9 cellular contexts compared by ENCODE assay signal in genomic region chr12:45745861-45746277, GRCh38. TPM values are rescaled to one million over a fixed set of nuclear protein-coding genes. Genes with fewer than 3 reads are reported as not detected.
DNase-seq lines count a peak whose midpoint lies in the region; ATAC-seq, FAIRE-seq and TF ChIP-seq lines count a peak whose summit lies in the region.
"Had no signal": no experiment of that assay in that cellular context is flagged by ENCODE, and none has a peak within 500 bp of the region (broad histone marks: within the 10 kb centered on the region; RNA-seq: fewer than 3 reads in every experiment).

No MANE protein-coding gene starts in this region.

- no peaks in the 10 kb centered on the region for H3K9me3 Mint-ChIP-seq in activated T-helper 17 cell treated with anti-CD3 and anti-CD28 coated beads, Interleukin-2, amount 50 U/mL, for 72 hours

- H3K4me3 ChIP-seq in HCT116 (replicated peaks in 1 of 2; ENCODE audit: low read depth in 1 of 2, low read length in 2 of 2) (no peak overlapping the region), hepatocyte (no peak overlapping the region)
- H3K4me3 ChIP-seq: SJSA1 had no signal

- peaks cover 33% of the 10 kb centered on the region for H3K4me1 Mint-ChIP-seq in activated T-helper 17 cell treated with anti-CD3 and anti-CD28 coated beads, Interleukin-2, amount 50 U/mL, for 72 hours

- ATAC-seq in HCT116 (peak; percentile 59), GM21390 (IDR thresholded peaks at IDR 0.05; ENCODE audit: unreplicated experiment) (no peak)
- no peak for ATAC-seq in activated T-helper 17 cell treated with anti-CD3 and anti-CD28 coated beads, Interleukin-2, amount 50 U/mL, for 72 hours (replicated peaks)

- H3K79me2 ChIP-seq in HCT116 (ENCODE audit: insufficient read depth, low read length) (peaks cover 98% of the 10 kb centered on the region), hepatocyte (peaks cover 99% of the 10 kb centered on the region)

- CTCF ChIA-PET in HCT116 (lab: Charles Lee), result interaction anchor here (1.0 to 2.0 kb wide), 2 partner anchors 10 to 17 kb away, joined by 3 to 7 read pairs; no protein-coding TSS in a partner anchor

- H3K9ac ChIP-seq in HCT116 (ENCODE audit: low read length), result no peak overlapping the region

- no peak overlapping the region for H3K27ac Mint-ChIP-seq in activated T-helper 17 cell treated with anti-CD3 and anti-CD28 coated beads, Interleukin-2, amount 50 U/mL, for 72 hours

- no peak overlapping the region for H3K27ac ChIP-seq in HCT116 (ENCODE audit: low read depth, low read length)
- no peak overlapping the region for H3K27ac ChIP-seq in hepatocyte
- H3K27ac ChIP-seq: SJSA1 had no signal

- no peak overlapping the region for H2AFZ ChIP-seq in HCT116 (ENCODE audit: low read depth, low read length, poor library complexity, severe bottlenecking)
- no peak overlapping the region for H2AFZ ChIP-seq in hepatocyte

- peaks cover 0 to 3% of the 10 kb centered on the region in 2 experiments; a peak in 1 of 4 replicates for H3K4me1 ChIP-seq in HCT116 (ENCODE audit: control insufficient read depth in 1 of 2, insufficient read depth in 2 of 2, low read length in 2 of 2)
- H3K4me1 ChIP-seq in hepatocyte (ENCODE audit: insufficient read depth), result no peaks in the 10 kb centered on the region
- H3K4me1 ChIP-seq: SJSA1 had no signal

- H4K20me1 ChIP-seq in HCT116 (ENCODE audit: insufficient read depth) (no peaks in the 10 kb centered on the region; the same call in 1 of the 2 replicates), hepatocyte (ENCODE audit: insufficient read depth, poor library complexity, severe bottlenecking) (no peaks in the 10 kb centered on the region)

- no peak for TF ChIP-seq RAD21 in HCT116 (IDR thresholded peaks at IDR 0.05; ENCODE audit: low read depth)

- H3K36me3 ChIP-seq in HCT116 (ENCODE audit: control insufficient read depth in 1 of 2, insufficient read depth in 2 of 2, low read length in 2 of 2) (0 out of 4 replicates have a peak, but pooled peaks cover 0 to 5% of the 10 kb centered on the region in 2 experiments), hepatocyte (replicated peaks; ENCODE audit: insufficient read depth, low read depth) (no peaks in the 10 kb centered on the region)

- peaks cover 49% of the 10 kb centered on the region for H3K36me3 Mint-ChIP-seq in activated T-helper 17 cell treated with anti-CD3 and anti-CD28 coated beads, Interleukin-2, amount 50 U/mL, for 72 hours (ENCODE audit: low read depth)

- H3K9me3 ChIP-seq in HCT116 (ENCODE audit: control insufficient read depth in 1 of 2, insufficient read depth in 1 of 2, low read depth in 1 of 2, low read length in 2 of 2), result peaks cover 4 to 6% of the 10 kb centered on the region in 2 experiments; a peak in 1 of 4 replicates
- H3K9me3 ChIP-seq in hepatocyte (ENCODE audit: low read depth), result peaks cover 14% of the 10 kb centered on the region

- H3K9me2 ChIP-seq in HCT116 (ENCODE audit: insufficient read depth) (no peaks in the 10 kb centered on the region), hepatocyte (replicated peaks; ENCODE audit: insufficient read depth) (no peaks in the 10 kb centered on the region)

- H3K4me2 ChIP-seq in HCT116 (ENCODE audit: low read length), result no peak overlapping the region
- H3K4me2 ChIP-seq in hepatocyte, result no peak overlapping the region

- DNase-seq in AG08395 (ENCODE audit: low spot score) (peak; percentile 51), HCT116 (ENCODE audit: low read depth, low spot score) (no peak), hepatocyte (ENCODE audit: low spot score) (no peak), NCI-H2029 treated with DMSO at 0.1 percent for 48 hours (lab: John Stamatoyannopoulos, UW) (no peak)
- no peak for DNase-seq in activated CD4-positive, CD25-positive, alpha-beta regulatory T cell treated with anti-CD3 and anti-CD28 coated beads, Interleukin-2, amount 50 U/mL, for 72 hours

- no TSS peak for BruUV-seq in HCT116 (replicated peaks; lab: Mats Ljungman, UMichigan)

- no peak overlapping the region for H3K4me3 Mint-ChIP-seq in activated T-helper 17 cell treated with anti-CD3 and anti-CD28 coated beads, Interleukin-2, amount 50 U/mL, for 72 hours

- no peak for TF ChIP-seq POLR2A in HCT116 (IDR thresholded peaks at IDR 0.05; ENCODE audit: borderline replicate concordance, extremely low read depth, insufficient read depth, insufficient read length)

- peak in 2 of 3 experiments; percentile 26 to 28; a peak in 3 of 6 replicates for TF ChIP-seq CTCF in HCT116 (IDR thresholded peaks at IDR 0.05 in 2 of 3, conservative IDR thresholded peaks at IDR 0.05 in 1 of 3; ENCODE audit: borderline replicate concordance in 1 of 3, insufficient read depth in 1 of 3, low read depth in 2 of 3, low read length in 2 of 3)
- peak; percentile 39 for TF ChIP-seq CTCF in hepatocyte (IDR thresholded peaks at IDR 0.05; ENCODE audit: poor library complexity)

- POLR2A ChIA-PET in HCT116 (lab: Charles Lee), result interaction anchor here (1.1 kb wide), 1 partner anchor 17 kb away, joined by 4 read pairs; no protein-coding TSS in a partner anchor

- no peaks in the 10 kb centered on the region for H3K27me3 Mint-ChIP-seq in activated T-helper 17 cell treated with anti-CD3 and anti-CD28 coated beads, Interleukin-2, amount 50 U/mL, for 72 hours

- intact Hi-C loops in HCT116 (cut with micrococcal nuclease), result loop anchor here (5.0 kb wide), 2 partner anchors 204 to 564 kb away; no protein-coding TSS in a partner anchor

- H3K27me3 ChIP-seq in HCT116 (ENCODE audit: insufficient read depth, low read length) (no peaks in the 10 kb centered on the region), hepatocyte (no peaks in the 10 kb centered on the region)
- H3K27me3 ChIP-seq: SJSA1 had no signal

- WGBS in hepatocyte (ENCODE audit: low lambda C conversion rate, missing lambda C conversion rate), result 97% methylated on average over 1 of the region's 1 CpG

- FAIRE-seq in TTC549 (lab: Jason Lieb, UNC), result peak; percentile 67

- RAD21 ChIA-PET in HCT116 (lab: Charles Lee; ENCODE audit: low non-redundant PET in 1 of 2, low total read pairs in 2 of 2, uncharacterized antibody in 2 of 2, unreplicated experiment in 2 of 2), result no interaction called here

TF ChIP-seq in HCT116, 20 proteins besides CTCF, POLR2A, EP300 and RAD21:
- TF ChIP-seq MAX (IDR thresholded peaks at IDR 0.05), result no peak
- TF ChIP-seq SRF (IDR thresholded peaks at IDR 0.05; ENCODE audit: low read depth), result no peak

RNA-seq across cellular contexts. Expression of gene ARID2, which starts 16.4 kb away (rescaled TPM):
- total RNA-seq in HCT116 (2021; ENCODE audit: unreplicated experiment) (30.5 TPM), hepatocyte (26.8 and 29.7 TPM in 2 replicates)
- polyA plus RNA-seq in HCT116 (2012), result 8.6 and 10.6 TPM in 2 replicates
- polyA plus RNA-seq in hepatocyte, result 11.9 and 13.2 TPM in 2 replicates
- 10 to 100 TPM; 29.0 to 33.6 TPM for total RNA-seq in activated T-helper 17 cell treated with anti-CD3 and anti-CD28 coated beads, Interleukin-2, amount 50 U/mL, for 72 hours
